Comparison of ENCODE assay signal across 8 cellular contexts in the genomic region with DNA sequence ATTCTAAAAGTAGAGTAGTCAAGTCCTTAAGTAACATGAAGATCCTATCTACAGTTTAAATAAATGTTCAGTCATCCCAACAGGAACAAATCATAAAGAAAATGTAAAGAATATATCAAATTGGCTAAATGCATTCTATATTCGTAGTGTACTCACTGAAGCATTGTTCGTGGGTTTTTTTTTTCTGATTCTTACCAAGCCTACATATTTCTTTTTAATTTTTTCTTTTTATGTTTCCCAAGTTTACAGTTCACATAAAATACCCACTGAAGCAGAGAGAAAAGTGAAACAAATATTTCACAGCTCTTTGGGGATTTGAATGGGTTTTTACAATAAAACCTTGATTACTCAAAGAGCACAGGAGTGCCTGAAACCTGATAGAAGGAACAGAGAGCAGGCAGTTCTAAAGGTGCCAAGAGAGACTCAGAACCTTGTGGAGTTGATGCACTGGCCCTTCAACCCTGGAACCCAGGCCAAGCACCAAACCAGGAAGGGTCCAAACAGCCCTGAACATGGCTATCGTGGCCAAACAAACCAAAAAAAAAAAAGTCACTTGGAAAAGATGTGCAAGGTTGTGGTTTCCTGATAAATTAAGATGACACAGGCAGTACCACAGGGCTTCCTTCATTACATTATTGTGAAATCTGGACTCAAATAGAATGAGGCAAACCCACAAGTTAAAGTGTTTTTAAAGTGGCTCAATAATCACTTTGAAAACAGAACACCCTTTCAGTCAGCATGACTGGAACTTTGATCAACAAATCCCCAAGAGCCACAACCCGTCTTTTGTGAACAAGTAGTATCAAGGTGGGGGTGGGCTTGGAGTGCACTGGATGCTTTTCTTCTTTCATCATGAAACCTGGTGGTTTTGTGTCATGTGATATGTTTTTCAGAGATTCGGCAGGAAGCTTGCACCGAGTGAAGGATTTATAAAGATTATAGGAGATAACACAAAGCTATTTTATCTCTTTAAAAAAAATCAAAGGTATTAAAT.
DNase-seq lines count a peak whose midpoint lies in the region; ATAC-seq and TF ChIP-seq lines count a peak whose summit lies in the region.

No MANE protein-coding gene starts in this region.

- H3K36me3 ChIP-seq in SK-N-MC (ENCODE audit: insufficient read depth, low read length), result no peaks in the 10 kb centered on the region

- peak overlapping the region; percentile 56 for H3K4me3 ChIP-seq in SK-N-MC
- H3K4me3 ChIP-seq in coronary artery, result no peak overlapping the region

- H3K9ac ChIP-seq in SK-N-MC (ENCODE audit: insufficient read length), result no peak overlapping the region

- ATAC-seq in HG02981 (IDR thresholded peaks at IDR 0.05; ENCODE audit: unreplicated experiment), result peak; percentile 49

- no peak for TF ChIP-seq CTCF in coronary artery (IDR thresholded peaks at IDR 0.05)

- DNase-seq in GF-D8 (lab: John Stamatoyannopoulos, UW) (peak; percentile 58), SK-N-MC (ENCODE audit: low read depth, low spot score) (no peak), fibroblast of peridontal ligament (ENCODE audit: extremely low read depth) (peak; percentile 92), hippocampal formation (lab: John Stamatoyannopoulos, UW) (no peak), coronary artery (ENCODE audit: low spot score) (no peak), midbrain (lab: John Stamatoyannopoulos, UW) (no peak)
- peak in 2 of 3 experiments; percentile 4 to 9 for DNase-seq in stimulated activated CD4-positive, alpha-beta T cell treated with anti-CD3 and anti-CD28 coated beads, TNF-alpha, amount 100 ng/mL, for 24 hours (ENCODE audit: low read depth in 3 of 3)

- H3K27ac ChIP-seq in SK-N-MC (peak overlapping the region; percentile 64), coronary artery (no peak overlapping the region)

- no peaks in the 10 kb centered on the region for H3K9me3 ChIP-seq in SK-N-MC (ENCODE audit: low read depth, low read length)

Comparison
In these comparisons a context has a peak if more than half of its experiments do, and no peak if none do; other contexts are left out.
1. DNase-seq: peak in GF-D8 (single experiment), fibroblast of peridontal ligament (single experiment) and stimulated activated CD4-positive, alpha-beta T cell treated with anti-CD3 and anti-CD28 coated beads, TNF-alpha, amount 100 ng/mL, for 24 hours (2 of 3); none in SK-N-MC (single experiment), hippocampal formation (0 of 2), coronary artery (single experiment) and midbrain (single experiment).